Comparison of ENCODE assay signal across 8 cellular contexts in genomic region chr20:33490934-33491656, GRCh38. TPM values are rescaled to one million over a fixed set of nuclear protein-coding genes. Genes with fewer than 3 reads are reported as not detected.
DNase-seq lines count a peak whose midpoint lies in the region; ATAC-seq and TF ChIP-seq lines count a peak whose summit lies in the region.

No MANE protein-coding gene starts in this region.

- no peaks in the 10 kb centered on the region for H3K27me3 Mint-ChIP-seq in central memory CD8-positive, alpha-beta T cell
- H3K27me3 Mint-ChIP-seq in naive B cell, result no peaks in the 10 kb centered on the region

- ATAC-seq in central memory CD8-positive, alpha-beta T cell (replicated peaks; ENCODE audit: extremely low read depth, poor library complexity, severe bottlenecking), result no peak
- ATAC-seq in naive B cell (ENCODE audit: low read depth in 2 of 2), result no peak
- no peak for ATAC-seq in GM21526 (IDR thresholded peaks at IDR 0.05; ENCODE audit: low FRiP score, unreplicated experiment)

- H3K4me1 Mint-ChIP-seq in central memory CD8-positive, alpha-beta T cell, result peaks cover 15% of the 10 kb centered on the region
- peaks cover 8 to 35% (median 14%) of the 10 kb centered on the region in 3 donors for H3K4me1 Mint-ChIP-seq in naive B cell

- peak overlapping the region; percentile 77 for H3K4me3 Mint-ChIP-seq in central memory CD8-positive, alpha-beta T cell
- peak overlapping the region; percentile 79 to 94 (median 88) for H3K4me3 Mint-ChIP-seq in naive B cell

- H3K36me3 Mint-ChIP-seq in central memory CD8-positive, alpha-beta T cell (ENCODE audit: insufficient read depth), result peaks cover 2% of the 10 kb centered on the region
- H3K36me3 Mint-ChIP-seq in naive B cell, result no peaks in the 10 kb centered on the region

- H3K9me3 Mint-ChIP-seq in central memory CD8-positive, alpha-beta T cell, result no peaks in the 10 kb centered on the region
- H3K9me3 Mint-ChIP-seq in naive B cell, result no peaks in the 10 kb centered on the region

- no peaks in the 10 kb centered on the region for H3K27me3 ChIP-seq in BE2C

- H3K36me3 ChIP-seq in BE2C, result no peaks in the 10 kb centered on the region

- DNase-seq in BE2C (no peak), naive B cell (no peak), epidermal melanocyte (ENCODE audit: insufficient read length, low spot score) (no peak), NCI-H187 treated with DMSO at 0.1 percent for 48 hours (lab: John Stamatoyannopoulos, UW) (no peak), C1 segment of cervical spinal cord (lab: John Stamatoyannopoulos, UW) (no peak)
- DNase-seq in Jurkat, Clone E6-1 (ENCODE audit: low read depth, low spot score), result no peak
- DNase-seq in central memory CD8-positive, alpha-beta T cell (ENCODE audit: low spot score in 2 of 2), result no peak

- H3K9me3 ChIP-seq in BE2C, result no peaks in the 10 kb centered on the region

- peak overlapping the region; percentile 22 for H3K27ac Mint-ChIP-seq in central memory CD8-positive, alpha-beta T cell (ENCODE audit: low read depth)
- H3K27ac Mint-ChIP-seq in naive B cell, result peak overlapping the region in 5 of 6 donors; percentile 66 to 98 (median 90)

- H3K4me1 ChIP-seq in BE2C, result no peaks in the 10 kb centered on the region; the same call in 1 of the 2 replicates

- no peak for TF ChIP-seq CTCF in BE2C (IDR thresholded peaks at IDR 0.05; ENCODE audit: low read depth, low read length)

- peak overlapping the region; percentile 86 for H3K4me3 ChIP-seq in BE2C (ENCODE audit: low read depth, low read length)
- peak overlapping the region; percentile 74 for H3K4me3 ChIP-seq in Jurkat, Clone E6-1 (ENCODE audit: low read length)

RNA-seq across cellular contexts. Expression of gene CBFA2T2, which starts 1.2 kb away (rescaled TPM):
- 21.0 TPM for polyA plus RNA-seq in BE2C (2012; ENCODE audit: insufficient read depth, insufficient read length, low read depth)
- polyA plus RNA-seq in Jurkat, Clone E6-1 (2012; ENCODE audit: insufficient read depth, insufficient read length), result 7.8 TPM
- polyA plus RNA-seq in naive B cell (ENCODE audit: low read depth in 6 of 6), result 10 to 100 TPM in 5 of 6 donors, 1 to 10 TPM in 1; 6.1 to 25.9 (median 15.4) TPM

RNA-seq across cellular contexts. Expression of gene SNTA1, which starts 47.5 kb away (rescaled TPM):
- 4.4 TPM for polyA plus RNA-seq in BE2C (2012; ENCODE audit: insufficient read depth, insufficient read length, low read depth)
- polyA plus RNA-seq in Jurkat, Clone E6-1 (2012; ENCODE audit: insufficient read depth, insufficient read length), result 11.1 TPM
- polyA plus RNA-seq in naive B cell (ENCODE audit: low read depth in 6 of 6), result 1 to 10 TPM; 3.1 to 6.0 (median 3.9) TPM
